In genomic region chr12:107607464-107608392, GRCh38 we compare ENCODE assay signal across 8 cellular contexts.
A peak's percentile ranks its signal among the peaks of the same experiment; 100 is the strongest.
DNase-seq lines count a peak whose midpoint lies in the region; ATAC-seq and TF ChIP-seq lines count a peak whose summit lies in the region.

No MANE protein-coding gene starts in this region.

- H3K4me3 Mint-ChIP-seq in Calu3 (ENCODE audit: low read depth, unreplicated experiment) (no peak overlapping the region), chondrocyte (ENCODE audit: unreplicated experiment) (no peak overlapping the region)

- DNase-seq in Calu3 (peak; percentile 89), NCI-H460 (ENCODE audit: extremely low read depth, low read depth) (peak; percentile 71), chondrocyte (ENCODE audit: low spot score) (no peak), left kidney (ENCODE audit: low read depth, low spot score) (peak; percentile 93)
- peak; percentile 85 for DNase-seq in activated CD4-positive, alpha-beta T cell treated with anti-CD3 and anti-CD28 coated beads for 48 hours
- peak; percentile 74 to 79 for DNase-seq in stimulated activated CD4-positive, alpha-beta T cell treated with anti-CD3 and anti-CD28 coated beads, Interleukin-2, amount 100 ng/mL, for 48 hours

- H3K9me3 Mint-ChIP-seq in Calu3 (ENCODE audit: low read depth, unreplicated experiment), result no peaks in the 10 kb centered on the region
- no peaks in the 10 kb centered on the region for H3K9me3 Mint-ChIP-seq in chondrocyte (ENCODE audit: low read depth)

- TF ChIP-seq CTCF in Calu3 (IDR thresholded peaks at IDR 0.05; ENCODE audit: unreplicated experiment) (peak; percentile 90), chondrocyte (IDR thresholded peaks at IDR 0.05) (peak; percentile 90)

- H3K36me3 Mint-ChIP-seq in Calu3 (ENCODE audit: insufficient read depth, unreplicated experiment) (no peaks in the 10 kb centered on the region), chondrocyte (ENCODE audit: low read depth) (no peaks in the 10 kb centered on the region)

- intact Hi-C loops in Calu3 (cut with micrococcal nuclease; ENCODE audit: unreplicated experiment), result loop anchor here (1.0 to 2.0 kb wide), 2 partner anchors 203 to 476 kb away; no protein-coding TSS in a partner anchor

- H3K27ac Mint-ChIP-seq in Calu3 (ENCODE audit: unreplicated experiment) (no peak overlapping the region), chondrocyte (ENCODE audit: unreplicated experiment) (no peak overlapping the region)

- no TSS peak for BruUV-seq in Calu3 (replicated peaks; lab: Mats Ljungman, UMichigan)

- H3K4me1 Mint-ChIP-seq in Calu3 (ENCODE audit: low read depth, unreplicated experiment) (no peaks in the 10 kb centered on the region), chondrocyte (ENCODE audit: low read depth) (peaks cover 3% of the 10 kb centered on the region)

- peak; percentile 60 for ATAC-seq in HG03159 (IDR thresholded peaks at IDR 0.05; ENCODE audit: unreplicated experiment)
- no peak for ATAC-seq in GM21576 (IDR thresholded peaks at IDR 0.05; ENCODE audit: unreplicated experiment)

- CTCF ChIA-PET in Calu3 (lab: Charles Lee), result interaction anchor here (0.5 to 2.2 kb wide), 4 partner anchors 9 to 1038 kb away, joined by 3 to 16 read pairs (median 4); no protein-coding TSS in a partner anchor

- H3K27me3 Mint-ChIP-seq in Calu3 (ENCODE audit: unreplicated experiment), result peaks cover 61% of the 10 kb centered on the region
- peaks cover 23% of the 10 kb centered on the region for H3K27me3 Mint-ChIP-seq in chondrocyte (ENCODE audit: low read depth)
